8 cellular contexts compared by ENCODE assay signal in genomic region chr6:130843575-130844320, GRCh38. TPM values are rescaled to one million over a fixed set of nuclear protein-coding genes. Genes with fewer than 3 reads are reported as not detected.
A peak's percentile ranks its signal among the peaks of the same experiment; 100 is the strongest.
DNase-seq lines count a peak whose midpoint lies in the region; ATAC-seq and FAIRE-seq lines count a peak whose summit lies in the region.

No MANE protein-coding gene starts in this region.

- no peaks in the 10 kb centered on the region for H3K9me3 Mint-ChIP-seq in stimulated activated effector memory CD8-positive, alpha-beta T cell treated with anti-CD3 and anti-CD28 coated beads, Interleukin-12 subunit alpha, Interleukin-12 subunit beta, amount 100 ng/mL, for 72 hours

- H3K4me1 Mint-ChIP-seq in stimulated activated effector memory CD8-positive, alpha-beta T cell treated with anti-CD3 and anti-CD28 coated beads, Interleukin-12 subunit alpha, Interleukin-12 subunit beta, amount 100 ng/mL, for 72 hours = no peaks in the 10 kb centered on the region

- DNase-seq in NCI-H526 (lab: John Stamatoyannopoulos, UW) (peak; percentile 3 to 57), NCI-H526 treated with DMSO at 0.1 percent for 48 hours (lab: John Stamatoyannopoulos, UW) (no peak), HuH-7 (ENCODE audit: low spot score) (peak; percentile 23), globus pallidus (ENCODE audit: low spot score) (peak; percentile 29), occipital lobe (lab: John Stamatoyannopoulos, UW) (no peak)
- no peak for DNase-seq in stimulated activated effector memory CD8-positive, alpha-beta T cell treated with anti-CD3 and anti-CD28 coated beads, Interleukin-12 subunit alpha, Interleukin-12 subunit beta, amount 100 ng/mL, for 72 hours (ENCODE audit: low spot score in 2 of 2)

- FAIRE-seq in TTC549 (lab: Jason Lieb, UNC) = peak; percentile 64

- no peak overlapping the region for H3K4me3 Mint-ChIP-seq in stimulated activated effector memory CD8-positive, alpha-beta T cell treated with anti-CD3 and anti-CD28 coated beads, Interleukin-12 subunit alpha, Interleukin-12 subunit beta, amount 100 ng/mL, for 72 hours

- no peak overlapping the region for H3K27ac Mint-ChIP-seq in stimulated activated effector memory CD8-positive, alpha-beta T cell treated with anti-CD3 and anti-CD28 coated beads, Interleukin-12 subunit alpha, Interleukin-12 subunit beta, amount 100 ng/mL, for 72 hours

- no peaks in the 10 kb centered on the region for H3K36me3 Mint-ChIP-seq in stimulated activated effector memory CD8-positive, alpha-beta T cell treated with anti-CD3 and anti-CD28 coated beads, Interleukin-12 subunit alpha, Interleukin-12 subunit beta, amount 100 ng/mL, for 72 hours

- ATAC-seq in GM21515 (IDR thresholded peaks at IDR 0.05; ENCODE audit: unreplicated experiment) = peak; percentile 75
- peak; percentile 73 for ATAC-seq in stimulated activated effector memory CD8-positive, alpha-beta T cell treated with anti-CD3 and anti-CD28 coated beads, Interleukin-12 subunit alpha, Interleukin-12 subunit beta, amount 100 ng/mL, for 72 hours

RNA-seq across cellular contexts. Expression of gene SMLR1, which starts 16.5 kb away (rescaled TPM):
- total RNA-seq in occipital lobe = not detected

Comparison
In these comparisons a context has a peak if more than half of its experiments do, and no peak if none do; other contexts are left out.
1. DNase-seq: peak in NCI-H526 (2 of 2), HuH-7 (single experiment) and globus pallidus (single experiment); none in NCI-H526 treated with DMSO at 0.1 percent for 48 hours (single experiment), stimulated activated effector memory CD8-positive, alpha-beta T cell treated with anti-CD3 and anti-CD28 coated beads, Interleukin-12 subunit alpha, Interleukin-12 subunit beta, amount 100 ng/mL, for 72 hours (0 of 2) and occipital lobe (single experiment).